Comparison of ENCODE assay signal across 35 cellular contexts in the genomic region with DNA sequence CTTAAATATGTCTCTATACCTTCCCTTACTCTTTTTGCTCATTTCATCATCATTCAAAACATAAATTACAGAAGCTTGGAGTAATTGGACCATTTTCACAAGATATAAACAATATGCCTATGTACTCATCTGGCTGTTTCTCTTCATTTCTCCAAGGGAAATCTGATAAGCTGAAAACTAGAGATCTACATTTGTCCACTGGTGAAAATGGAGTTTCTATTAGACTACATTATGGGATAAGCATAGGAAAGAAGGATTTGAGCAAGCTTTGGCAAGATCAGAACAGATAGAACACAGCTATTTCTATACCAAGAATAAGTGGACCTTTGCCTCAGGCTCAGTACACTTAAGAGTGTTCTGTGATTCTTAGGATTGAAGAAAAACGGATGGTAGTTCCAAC.
"Had no signal": no experiment of that assay in that cellular context is flagged by ENCODE, and none has a peak within 500 bp of the region (broad histone marks: within the 10 kb centered on the region; RNA-seq: fewer than 3 reads in every experiment).

No MANE protein-coding gene starts in this region.

- H3K9ac ChIP-seq: KMS-11 had no signal

- H3K4me3 ChIP-seq: MG63 had no signal

- H3K4me2 ChIP-seq: KMS-11 had no signal

- DNase-seq: Karpas-422, Kasumi-1, KBM-7, KG1, MG63, MM.1S, MV-4-11, NCI-H1048, NCI-H1092, NCI-H1092 treated with DMSO at 0.1 percent for 48 hours, NCI-H1105, NCI-H1105 treated with DMSO at 0.1 percent for 48 hours, NCI-H1417, NCI-H1417 treated with DMSO at 0.1 percent for 48 hours, NCI-H1436, NCI-H1436 treated with DMSO at 0.1 percent for 48 hours, NCI-H146, NCI-H1694, NCI-H1694 treated with DMSO at 0.1 percent for 48 hours, NCI-H187, NCI-H187 treated with DMSO at 0.1 percent for 48 hours, NCI-H1930, NCI-H2029, NCI-H2029 treated with DMSO at 0.1 percent for 48 hours, NCI-H2081, NCI-H2081 treated with DMSO at 0.1 percent for 48 hours, NCI-H2107, NCI-H2171, NCI-H2171 treated with DMSO at 0.1 percent for 48 hours, NCI-H2227 treated with DMSO at 0.1 percent for 48 hours, NCI-H226, NCI-H345, NCI-H446, NCI-H446 treated with DMSO at 0.1 percent for 48 hours had no signal

- H3K27me3 ChIP-seq: MG63 had no signal

- H3K36me3 ChIP-seq: MG63 had no signal

- H3K27ac ChIP-seq: KMS-11 had no signal

- H3K9me3 ChIP-seq: MG63 had no signal
